1 cellular context compared by ENCODE assay signal in genomic region chr12:120115066-120115465, GRCh38.
TF ChIP-seq lines count a peak whose summit lies in the region.

No MANE protein-coding gene starts in this region.

TF ChIP-seq in SK-N-SH, 30 proteins besides CTCF, POLR2A, EP300 and RAD21 (continued from another document):
- TF ChIP-seq IRF3 (IDR thresholded peaks at IDR 0.05; ENCODE audit: low read depth, low read length) (no peak), RXRA (IDR thresholded peaks at IDR 0.05; ENCODE audit: borderline replicate concordance, low read depth) (no peak), TAF1 (IDR thresholded peaks at IDR 0.05; ENCODE audit: borderline replicate concordance, low read depth, low read length) (no peak), NFIC (IDR thresholded peaks at IDR 0.05; ENCODE audit: borderline replicate concordance) (no peak)
